10 cellular contexts compared by ENCODE assay signal in the genomic region with DNA sequence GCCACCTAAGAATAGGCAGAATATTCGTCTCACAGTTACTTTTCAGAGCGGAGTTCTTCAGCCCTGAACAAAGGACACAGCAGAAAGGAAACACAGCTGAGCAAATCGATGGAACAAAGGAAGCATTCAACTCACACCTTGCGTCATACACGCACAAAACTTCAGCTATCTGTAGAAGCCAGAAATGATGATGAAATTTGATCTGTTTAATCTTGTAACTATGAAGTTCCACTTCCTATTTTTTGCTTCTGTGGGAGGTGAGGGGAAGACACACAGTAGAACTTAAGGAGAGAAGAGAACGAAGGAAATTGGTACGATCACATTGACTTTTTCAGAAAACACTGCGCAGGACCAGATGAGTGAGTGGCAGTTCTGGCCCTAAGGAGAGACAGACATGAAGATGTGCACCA. TPM values are rescaled to one million over a fixed set of nuclear protein-coding genes. Genes with fewer than 3 reads are reported as not detected.
DNase-seq lines count a peak whose midpoint lies in the region; ATAC-seq, FAIRE-seq and TF ChIP-seq lines count a peak whose summit lies in the region.
"Had no signal": no experiment of that assay in that cellular context is flagged by ENCODE, and none has a peak within 500 bp of the region (broad histone marks: within the 10 kb centered on the region; RNA-seq: fewer than 3 reads in every experiment).

No MANE protein-coding gene starts in this region.

- H3K9me3 ChIP-seq in K562 (replicated peaks; ENCODE audit: control insufficient read depth, insufficient read depth, low read depth, low read length), result no peaks in the 10 kb centered on the region
- no peaks in the 10 kb centered on the region for H3K9me3 ChIP-seq in HepG2 (ENCODE audit: low read length)

- H2AFZ ChIP-seq in K562 (ENCODE audit: low read depth, low read length) (peak overlapping the region; percentile 51), HepG2 (ENCODE audit: low read length) (no peak overlapping the region)

- H3K9me1 ChIP-seq in K562 (ENCODE audit: control insufficient read depth, insufficient read depth, low read length), result no peaks in the 10 kb centered on the region

- no peak overlapping the region for H3K27ac Mint-ChIP-seq in osteocyte (ENCODE audit: unreplicated experiment)
- H3K27ac Mint-ChIP-seq: activated naive CD8-positive, alpha-beta T cell treated with anti-CD3 and anti-CD28 coated beads, Interleukin-2, amount 10 ng/mL, durations not matched to agents 7 days and 5 days had no signal

- peaks cover 2 to 25% of the 10 kb centered on the region in 2 experiments; a peak in 4 of 5 replicates for H3K4me1 ChIP-seq in K562 (replicated peaks in 1 of 2; ENCODE audit: control insufficient read depth in 2 of 2, insufficient read depth in 2 of 2, low read length in 2 of 2)
- peaks cover 100% of the 10 kb centered on the region for H3K4me1 ChIP-seq in HepG2 (ENCODE audit: insufficient read depth, low read length)

- intact Hi-C loops in K562 (cut with micrococcal nuclease) (no loop called here), HepG2 (cut with micrococcal nuclease; ENCODE audit: unreplicated experiment) (loop anchor here (1.0 to 10.0 kb wide), 2 partner anchors 11 to 180 kb away; a partner anchor contains a TSS), lower leg skin (cut with DNase I; ENCODE audit: low total_unique reads) (no loop called here)

- FAIRE-seq in K562 (lab: Jason Lieb, UNC) (peak; percentile 77), HepG2 (lab: Jason Lieb, UNC) (peak; percentile 98)

- 9% methylated on average over 8 of the region's 8 CpGs for whole genome bisulfite sequencing in K562 (ENCODE audit: insufficient coverage, low coverage, missing lambda C conversion rate)
- WGBS in HepG2 (ENCODE audit: low lambda C conversion rate), result 8% methylated on average over 8 of the region's 8 CpGs
- WGBS in lower leg skin, 2 donors, result 55 to 67% methylated on average over 8 of the region's 8 CpGs

- H3K9ac ChIP-seq in K562 (ENCODE audit: insufficient read depth in 1 of 2, low read depth in 2 of 2, low read length in 2 of 2), result peak overlapping the region in 1 of 2 experiments; percentile 40; a peak in 2 of 4 replicates
- H3K9ac ChIP-seq in HepG2 (ENCODE audit: insufficient read depth, low read depth, low read length), result peak overlapping the region; percentile 74

- no peaks in the 10 kb centered on the region for H3K9me3 Mint-ChIP-seq in osteocyte (ENCODE audit: unreplicated experiment)
- H3K9me3 Mint-ChIP-seq: activated naive CD8-positive, alpha-beta T cell treated with anti-CD3 and anti-CD28 coated beads, Interleukin-2, amount 10 ng/mL, durations not matched to agents 7 days and 5 days had no signal

- no TSS peak for BruUV-seq in K562 (replicated peaks; lab: Mats Ljungman, UMichigan)
- no TSS peak for BruUV-seq in HepG2 (replicated peaks; lab: Mats Ljungman, UMichigan)

- peaks cover 4 to 11% of the 10 kb centered on the region in 2 experiments; a peak in 3 of 5 replicates for H3K27me3 ChIP-seq in K562 (ENCODE audit: control insufficient read depth in 2 of 2, insufficient read depth in 2 of 2, low read length in 2 of 2)
- no peaks in the 10 kb centered on the region for H3K27me3 ChIP-seq in HepG2 (ENCODE audit: control insufficient read depth in 1 of 2, insufficient read depth in 2 of 2, low read length in 2 of 2)

- TF ChIP-seq POLR2A in K562 (conservative IDR thresholded peaks at IDR 0.05) (no peak), HepG2 (IDR thresholded peaks at IDR 0.05; ENCODE audit: insufficient read depth in 1 of 2, low read depth in 2 of 2, low read length in 2 of 2) (no peak), lower leg skin (IDR thresholded peaks at IDR 0.05) (no peak)

- CTCF ChIA-PET in K562 (lab: Yijun Ruan, JAX; ENCODE audit: low intra/inter-chr PET ratio) (no interaction called here), HepG2 (lab: Yijun Ruan, JAX; ENCODE audit: low intra/inter-chr PET ratio, low total read pairs) (no interaction called here)

- H3K4me1 Mint-ChIP-seq in osteocyte (ENCODE audit: unreplicated experiment), result peaks cover 5% of the 10 kb centered on the region
- H3K4me1 Mint-ChIP-seq: activated naive CD8-positive, alpha-beta T cell treated with anti-CD3 and anti-CD28 coated beads, Interleukin-2, amount 10 ng/mL, durations not matched to agents 7 days and 5 days had no signal

- H3K36me3 ChIP-seq in K562 (ENCODE audit: control insufficient read depth, insufficient read depth, low read length) (no peaks in the 10 kb centered on the region), HepG2 (replicated peaks in 1 of 2; ENCODE audit: control insufficient read depth in 1 of 2, insufficient read depth in 2 of 2, low read length in 2 of 2) (peaks cover 0 to 1% of the 10 kb centered on the region in 2 experiments; a peak in 1 of 5 replicates)

- ATAC-seq in K562 (peak; percentile 74), HepG2 (peak; percentile 91), HG02840 (IDR thresholded peaks at IDR 0.05; ENCODE audit: low FRiP score, unreplicated experiment) (no peak)

- H3K79me2 ChIP-seq in K562 (ENCODE audit: control insufficient read depth, insufficient read depth, low read length) (no peaks in the 10 kb centered on the region), HepG2 (ENCODE audit: insufficient read depth, low read length) (peaks cover 89% of the 10 kb centered on the region)

- no peaks in the 10 kb centered on the region for H4K20me1 ChIP-seq in K562 (replicated peaks; ENCODE audit: control insufficient read depth, insufficient read depth, low read length)
- no peaks in the 10 kb centered on the region for H4K20me1 ChIP-seq in HepG2 (ENCODE audit: insufficient read depth, low read length)

- peak overlapping the region; percentile 68 for H3K4me2 ChIP-seq in K562 (ENCODE audit: insufficient read depth, low read length)
- H3K4me2 ChIP-seq in HepG2 (ENCODE audit: low read depth, low read length), result peak overlapping the region; percentile 74

- in situ Hi-C loops in K562 (cut with MboI) (no loop called here), HepG2 (cut with HindIII; ENCODE audit: extremely low pct_ligation_motif_present, low pct_unique_long_range_greater_than_20kb) (no loop called here)

- TF ChIP-seq RAD21 in K562 (CRISPR knock-in tag; conservative IDR thresholded peaks at IDR 0.05 in 1 of 2, IDR thresholded peaks at IDR 0.05 in 1 of 2) (no peak; a peak in 1 of 4 replicates), HepG2 (CRISPR knock-in tag; IDR thresholded peaks at IDR 0.05) (no peak)

- no peak overlapping the region for H3K4me3 ChIP-seq in K562
- peak overlapping the region in 2 of 3 experiments; percentile 41 to 48; a peak in 3 of 6 replicates for H3K4me3 ChIP-seq in HepG2 (replicated peaks in 1 of 3; ENCODE audit: insufficient read depth in 1 of 3, low read depth in 2 of 3, low read length in 3 of 3)
- no peak overlapping the region for H3K4me3 ChIP-seq in lower leg skin (ENCODE audit: low read depth, poor library complexity, severe bottlenecking)

- DNase-seq in COR-L47 (lab: John Stamatoyannopoulos, UW) (peak; percentile 25), NCI-H1930 (lab: John Stamatoyannopoulos, UW) (peak; percentile 2 to 28), K562 (ENCODE audit: extremely low read depth in 1 of 4, low spot score in 3 of 4) (peak in 2 of 4 experiments; percentile 28 to 62), HepG2 (ENCODE audit: low spot score) (peak; percentile 98), osteocyte (ENCODE audit: extremely low spot score, unreplicated experiment) (no peak), lower leg skin (ENCODE audit: low spot score in 2 of 2) (no peak)
- no peak for DNase-seq in stimulated activated CD4-positive, alpha-beta T cell treated with anti-CD3 and anti-CD28 coated beads, Interleukin-2, amount 100 ng/mL, for 24 hours
- DNase-seq: activated naive CD8-positive, alpha-beta T cell treated with anti-CD3 and anti-CD28 coated beads, Interleukin-2, amount 10 ng/mL, durations not matched to agents 7 days and 5 days; DMS 273 treated with DMSO at 0.1 percent for 48 hours had no signal

- no peak for TF ChIP-seq CTCF in K562 (IDR thresholded peaks at IDR 0.05 in 2 of 3, conservative IDR thresholded peaks at IDR 0.05 in 1 of 3; ENCODE audit: insufficient read depth in 2 of 3, low read depth in 1 of 3, low read length in 3 of 3)
- TF ChIP-seq CTCF in HepG2 (CRISPR knock-in tag; IDR thresholded peaks at IDR 0.05), result no peak
- no peak for TF ChIP-seq CTCF in osteocyte (IDR thresholded peaks at IDR 0.05)
- TF ChIP-seq CTCF in lower leg skin (IDR thresholded peaks at IDR 0.05), result no peak

- POLR2A ChIA-PET in K562 (lab: Yijun Ruan, JAX) (no interaction called here), HepG2 (lab: Yijun Ruan, JAX) (interaction anchor here (0.8 to 2.8 kb wide), 3 partner anchors 11 to 26 kb away, joined by 3 to 30 read pairs (median 4); a partner anchor contains a TSS)

- no peak overlapping the region for H3K4me3 Mint-ChIP-seq in osteocyte (ENCODE audit: unreplicated experiment)
- H3K4me3 Mint-ChIP-seq: activated naive CD8-positive, alpha-beta T cell treated with anti-CD3 and anti-CD28 coated beads, Interleukin-2, amount 10 ng/mL, durations not matched to agents 7 days and 5 days had no signal

- H3K27me3 Mint-ChIP-seq in osteocyte (ENCODE audit: unreplicated experiment), result no peaks in the 10 kb centered on the region

- H3K27ac ChIP-seq in K562 (ENCODE audit: extremely low read depth, low read depth, low read length) (peak overlapping the region; percentile 61; the same call in 2 of the 3 replicates), HepG2 (ENCODE audit: extremely low read length, insufficient read depth, low read length) (peak overlapping the region; percentile 95)

- TF ChIP-seq EP300 in K562 (IDR thresholded peaks at IDR 0.05; ENCODE audit: low read length) (peak; percentile 82), HepG2 (IDR thresholded peaks at IDR 0.05; ENCODE audit: low read depth in 2 of 2, low read length in 2 of 2) (peak; percentile 82 to 94), HepG2 (CRISPR knock-in tag; IDR thresholded peaks at IDR 0.05; ENCODE audit: borderline replicate concordance) (peak; percentile 94)

- peaks cover 2% of the 10 kb centered on the region for H3K36me3 Mint-ChIP-seq in osteocyte (ENCODE audit: unreplicated experiment)
- H3K36me3 Mint-ChIP-seq: activated naive CD8-positive, alpha-beta T cell treated with anti-CD3 and anti-CD28 coated beads, Interleukin-2, amount 10 ng/mL, durations not matched to agents 7 days and 5 days had no signal

RNA-seq across cellular contexts. Expression of a gene that starts 26.2 kb away (rescaled TPM):
- total RNA-seq in K562 (2011; cell fraction: chromatin; rRNA removed; ENCODE audit: low replicate concordance), result 1.8 and 5.6 TPM in 2 replicates
- total RNA-seq in K562 (2011; cell fraction: nucleolus; rRNA removed), result 2.9 and 5.2 TPM in 2 replicates
- 3.8 and 6.3 TPM in 2 replicates for total RNA-seq in K562 (2011; cell fraction: nucleoplasm; rRNA removed)
- total RNA-seq in K562 (2014; rRNA removed), result 4.5 and 5.2 TPM in 2 replicates
- 2.8 and 3.3 TPM in 2 replicates for total RNA-seq in K562 (2014; rRNA removed; fragmentation: Illumina TruSeq; extraction: Trizol)
- total RNA-seq in K562 (2015; rRNA removed; fragmentation: Illumina TruSeq; extraction: Trizol), result 4.5 and 4.8 TPM in 2 replicates
- total RNA-seq in K562 (2021), result 7.7 and 8.2 TPM in 2 replicates
- polyA plus RNA-seq in K562 (2011; rRNA removed), result 7.8 and 14.2 TPM in 2 replicates
- 10.2 and 16.3 TPM in 2 replicates for polyA plus RNA-seq in K562 (2011; cell fraction: cytosol; rRNA removed)
- polyA plus RNA-seq in K562 (2011; cell fraction: nucleus; rRNA removed), result 6.8 and 8.9 TPM in 2 replicates
- 9.1 and 10.0 TPM in 2 replicates for polyA plus RNA-seq in K562 (2012)
- polyA plus RNA-seq in K562 (2014; fragmentation: Illumina TruSeq; extraction: Trizol), result 6.9 and 7.3 TPM in 2 replicates
- under 1 TPM; 0.51 to 0.94 TPM for polyA plus RNA-seq in K562 (2014; fragmentation: Nextera tagmentation; extraction: Ambion mirVana)
- polyA plus RNA-seq in K562 (2014; rRNA removed), result 5.3 and 5.7 TPM in 2 replicates
- polyA minus RNA-seq in K562 (2011; rRNA and poly(A)+ RNA removed), result 7.6 and 11.3 TPM in 2 replicates
- polyA minus RNA-seq in K562 (2011; cell fraction: cytosol; rRNA and poly(A)+ RNA removed), result 7.3 and 11.0 TPM in 2 replicates
- polyA minus RNA-seq in K562 (2011; cell fraction: nucleus; rRNA and poly(A)+ RNA removed), result 2.8 and 3.8 TPM in 2 replicates
- total RNA-seq in HepG2 (2016; rRNA removed; fragmentation: Illumina TruSeq; extraction: Trizol), result 17.8 and 21.5 TPM in 2 replicates
- 4.7 and 5.7 TPM in 2 replicates for total RNA-seq in HepG2 (2016; cell fraction: cytosol; rRNA removed; fragmentation: Illumina TruSeq; extraction: Trizol; ENCODE audit: low read depth)
- total RNA-seq in HepG2 (2016; cell fraction: insoluble cytoplasmic fraction; rRNA removed; fragmentation: Illumina TruSeq; extraction: Trizol), result 14.6 and 21.5 TPM in 2 replicates
- 20.8 and 23.5 TPM in 2 replicates for total RNA-seq in HepG2 (2016; cell fraction: membrane; rRNA removed; fragmentation: Illumina TruSeq; extraction: Trizol)
- total RNA-seq in HepG2 (2016; cell fraction: nucleus; rRNA removed; fragmentation: Illumina TruSeq; extraction: Trizol), result 19.2 and 22.3 TPM in 2 replicates
- 34.7 and 37.7 TPM in 2 replicates for polyA plus RNA-seq in HepG2 (2011; rRNA removed)
- 36.5 and 41.2 TPM in 2 replicates for polyA plus RNA-seq in HepG2 (2011; cell fraction: cytosol; rRNA removed)
- 23.9 and 26.3 TPM in 2 replicates for polyA plus RNA-seq in HepG2 (2011; cell fraction: nucleus; rRNA removed)
- 30.7 and 50.8 TPM in 2 replicates for polyA plus RNA-seq in HepG2 (2012)
- 4.7 and 5.3 TPM in 2 replicates for polyA plus RNA-seq in HepG2 (2016; cell fraction: cytosol; fragmentation: Illumina TruSeq; extraction: Trizol; ENCODE audit: low read depth)
- polyA plus RNA-seq in HepG2 (2016; cell fraction: insoluble cytoplasmic fraction; fragmentation: Illumina TruSeq; extraction: Trizol; ENCODE audit: low read depth), result 18.9 and 24.9 TPM in 2 replicates
- polyA plus RNA-seq in HepG2 (2016; cell fraction: membrane; fragmentation: Illumina TruSeq; extraction: Trizol; ENCODE audit: low read depth), result 18.3 and 20.8 TPM in 2 replicates
- polyA plus RNA-seq in HepG2 (2016; cell fraction: nucleus; fragmentation: Illumina TruSeq; extraction: Trizol; ENCODE audit: insufficient read depth, low read depth), result 34.1 and 37.6 TPM in 2 replicates
- 0.02 and 41.8 TPM in 2 replicates for polyA minus RNA-seq in HepG2 (2011; rRNA and poly(A)+ RNA removed; ENCODE audit: low replicate concordance)
- polyA minus RNA-seq in HepG2 (2011; cell fraction: cytosol; rRNA and poly(A)+ RNA removed), result 19.1 and 21.5 TPM in 2 replicates
- polyA minus RNA-seq in HepG2 (2011; cell fraction: nucleus; rRNA and poly(A)+ RNA removed), result 13.6 and 15.7 TPM in 2 replicates
- total RNA-seq in osteocyte, result 30.4 and 32.9 TPM in 2 replicates
- total RNA-seq in lower leg skin, result 1 to 10 TPM; 2.7 to 5.4 (median 3.1) TPM

Comparison
In these comparisons a context has a peak if more than half of its experiments do, and no peak if none do; other contexts are left out.
1. DNase-seq: peak in COR-L47 (single experiment), NCI-H1930 (2 of 2) and HepG2 (single experiment); none in osteocyte (single experiment), stimulated activated CD4-positive, alpha-beta T cell treated with anti-CD3 and anti-CD28 coated beads, Interleukin-2, amount 100 ng/mL, for 24 hours (0 of 2) and lower leg skin (0 of 2).
2. H3K4me3 ChIP-seq: peak in HepG2 (2 of 3); none in K562 (single experiment) and lower leg skin (single experiment).